ENCODE assay signal across 32 cellular contexts in the genomic region with DNA sequence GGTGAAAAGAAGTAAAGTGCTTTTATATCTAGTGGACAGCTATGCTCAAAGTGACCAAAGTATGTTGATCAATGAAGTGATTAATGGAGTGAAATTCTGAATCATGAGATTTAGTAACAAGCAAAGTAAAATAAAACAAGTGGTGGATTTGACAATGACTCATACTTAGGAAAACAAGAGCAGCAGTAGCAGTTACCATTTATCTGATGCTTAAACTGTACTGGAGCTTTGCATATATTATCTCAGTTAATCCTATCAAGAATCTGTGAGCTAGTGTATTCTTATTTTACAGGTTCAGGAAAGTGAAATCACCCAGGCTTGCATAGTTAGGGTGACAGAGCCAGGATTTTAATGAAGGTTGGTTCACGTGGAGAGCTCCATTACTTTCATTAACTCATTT. TPM values are rescaled to one million over a fixed set of nuclear protein-coding genes. Genes with fewer than 3 reads are reported as not detected.
DNase-seq lines count a peak whose midpoint lies in the region; ATAC-seq and TF ChIP-seq lines count a peak whose summit lies in the region.
"Had no signal": no experiment of that assay in that cellular context is flagged by ENCODE, and none has a peak within 500 bp of the region (broad histone marks: within the 10 kb centered on the region; RNA-seq: fewer than 3 reads in every experiment).

No MANE protein-coding gene starts in this region.

- H3K4me3 ChIP-seq in GM23248 = no peak overlapping the region
- no peak overlapping the region for H3K4me3 ChIP-seq in epithelial cell of esophagus (ENCODE audit: low read length)
- no peak overlapping the region for H3K4me3 ChIP-seq in ovary
- H3K4me3 ChIP-seq: GM12878, Peyer's patch, right lobe of liver had no signal

- H3K9me3 ChIP-seq in GM23248 (ENCODE audit: low read depth) (no peaks in the 10 kb centered on the region), ovary (no peaks in the 10 kb centered on the region)
- H3K9me3 ChIP-seq: Peyer's patch, right lobe of liver had no signal

- no peaks in the 10 kb centered on the region for H3K79me2 ChIP-seq in GM23248 (ENCODE audit: insufficient read depth)

- no peak for TF ChIP-seq POLR2A in ovary (IDR thresholded peaks at IDR 0.05)

- no peaks in the 10 kb centered on the region for H3K4me1 Mint-ChIP-seq in type B pancreatic cell (ENCODE audit: unreplicated experiment)
- H3K4me1 Mint-ChIP-seq: activated CD4-positive, alpha-beta T cell treated with anti-CD3 and anti-CD28 coated beads, Interleukin-2, amount 10 ng/mL, durations not matched to agents 7 days and 5 days; nephron progenitor cell; stimulated activated memory B cell treated with anti-CD40 and anti-IgM and Interleukin-4, amounts not matched to agents 10 μg/mL and 1 μg/mL and 100 μg/mL, for 72 hours had no signal

- H3K4me1 ChIP-seq in GM23248 (ENCODE audit: insufficient read depth) (no peaks in the 10 kb centered on the region), ovary (ENCODE audit: insufficient read depth) (no peaks in the 10 kb centered on the region)
- H3K4me1 ChIP-seq: Peyer's patch, right lobe of liver had no signal

- in situ Hi-C loops in GM23248 (cut with MboI) = no loop called here

- TF ChIP-seq CTCF in epithelial cell of esophagus (IDR thresholded peaks at IDR 0.05; ENCODE audit: insufficient read depth, low read depth, low read length, missing control alignments) = no peak
- no peak for TF ChIP-seq CTCF in type B pancreatic cell (conservative IDR thresholded peaks at IDR 0.05)
- TF ChIP-seq CTCF in ovary (IDR thresholded peaks at IDR 0.05) = no peak

- H3K27ac Mint-ChIP-seq in type B pancreatic cell = no peak overlapping the region
- H3K27ac Mint-ChIP-seq: activated CD4-positive, alpha-beta T cell treated with anti-CD3 and anti-CD28 coated beads, Interleukin-2, amount 10 ng/mL, durations not matched to agents 7 days and 5 days; nephron progenitor cell; stimulated activated memory B cell treated with anti-CD40 and anti-IgM and Interleukin-4, amounts not matched to agents 10 μg/mL and 1 μg/mL and 100 μg/mL, for 72 hours had no signal

- peak; percentile 14 for DNase-seq in GM23248
- peak; percentile 84 for DNase-seq in NCI-H82 treated with DMSO at 0.1 percent for 48 hours (lab: John Stamatoyannopoulos, UW; ENCODE audit: unreplicated experiment)
- DNase-seq in epithelial cell of esophagus (ENCODE audit: low read depth) = peak; percentile 17
- peak; percentile 88 for DNase-seq in renal cortical epithelial cell (ENCODE audit: low read depth)
- DNase-seq in type B pancreatic cell (ENCODE audit: extremely low spot score, unreplicated experiment) = no peak
- DNase-seq in HuH-7.5 (ENCODE audit: low spot score) = no peak
- no peak for DNase-seq in ovary
- DNase-seq: activated CD4-positive, alpha-beta T cell treated with anti-CD3 and anti-CD28 coated beads, Interleukin-2, amount 10 ng/mL, durations not matched to agents 7 days and 5 days; activated gamma-delta T cell treated with Interleukin-2 at 50 U/mL for 16 hours; activated T-cell treated with anti-CD3 and anti-CD28 coated beads, Interleukin-2, amount 50 U/mL, for 4 hours; C1 segment of cervical spinal cord; Calu3; foreskin fibroblast; head of caudate nucleus; KG1; NCI-H1417 treated with DMSO at 0.1 percent for 48 hours; NCI-H510A treated with DMSO at 0.1 percent for 48 hours; nephron progenitor cell; NK-92 treated with Interleukin-12 subunit alpha and Interleukin-12 subunit beta, amount 100 ng/mL, for 24 hours; Peyer's patch; posterior cingulate gyrus; right lobe of liver; stimulated activated CD4-positive, alpha-beta T cell treated with anti-CD3 and anti-CD28 coated beads, Interleukin-4, amount 100 ng/mL, for 24 hours; substantia nigra; T1000 had no signal

- peaks cover 9% of the 10 kb centered on the region for H3K9me3 Mint-ChIP-seq in type B pancreatic cell

- intact Hi-C loops in ovary (cut with DNase I) = no loop called here

- no peak overlapping the region for H3K27ac ChIP-seq in GM23248
- no peak overlapping the region for H3K27ac ChIP-seq in ovary
- H3K27ac ChIP-seq: Peyer's patch, right lobe of liver had no signal

- H2AFZ ChIP-seq in GM23248 = no peak overlapping the region

- H3F3A ChIP-seq in GM23248 (ENCODE audit: insufficient read depth) = no peaks in the 10 kb centered on the region

- H3K4me2 ChIP-seq in GM23248 (ENCODE audit: unreplicated experiment) = no peak overlapping the region

- no peak overlapping the region for H3K4me3 Mint-ChIP-seq in type B pancreatic cell
- H3K4me3 Mint-ChIP-seq: activated CD4-positive, alpha-beta T cell treated with anti-CD3 and anti-CD28 coated beads, Interleukin-2, amount 10 ng/mL, durations not matched to agents 7 days and 5 days; activated T-cell treated with anti-CD3 and anti-CD28 coated beads, Interleukin-2, amount 50 U/mL, for 4 hours; brain; nephron progenitor cell; stimulated activated memory B cell treated with anti-CD40 and anti-IgM and Interleukin-4, amounts not matched to agents 10 μg/mL and 1 μg/mL and 100 μg/mL, for 72 hours had no signal

- no peaks in the 10 kb centered on the region for H4K20me1 ChIP-seq in GM23248 (ENCODE audit: insufficient read depth)

- H3K27me3 ChIP-seq in GM23248 (replicated peaks; ENCODE audit: insufficient read depth) (no peaks in the 10 kb centered on the region), ovary (no peaks in the 10 kb centered on the region)
- H3K27me3 ChIP-seq: Peyer's patch, right lobe of liver had no signal

- TF ChIP-seq EP300 in ovary (IDR thresholded peaks at IDR 0.05) = no peak

- H3K36me3 Mint-ChIP-seq in type B pancreatic cell = no peaks in the 10 kb centered on the region
- H3K36me3 Mint-ChIP-seq: brain; stimulated activated memory B cell treated with anti-CD40 and anti-IgM and Interleukin-4, amounts not matched to agents 10 μg/mL and 1 μg/mL and 100 μg/mL, for 72 hours had no signal

- no peak overlapping the region for H3K9ac ChIP-seq in GM23248

- H3K27me3 Mint-ChIP-seq in type B pancreatic cell = no peaks in the 10 kb centered on the region
- H3K27me3 Mint-ChIP-seq: activated CD4-positive, alpha-beta T cell treated with anti-CD3 and anti-CD28 coated beads, Interleukin-2, amount 10 ng/mL, durations not matched to agents 7 days and 5 days; stimulated activated memory B cell treated with anti-CD40 and anti-IgM and Interleukin-4, amounts not matched to agents 10 μg/mL and 1 μg/mL and 100 μg/mL, for 72 hours had no signal

- no peaks in the 10 kb centered on the region for H3K36me3 ChIP-seq in GM23248 (ENCODE audit: low read depth)
- no peaks in the 10 kb centered on the region for H3K36me3 ChIP-seq in ovary
- H3K36me3 ChIP-seq: Peyer's patch, right lobe of liver had no signal

- ATAC-seq in HG02678 (IDR thresholded peaks at IDR 0.05; ENCODE audit: unreplicated experiment) = no peak
- ATAC-seq: activated T-cell treated with anti-CD3 and anti-CD28 coated beads, Interleukin-2, amount 50 U/mL, for 4 hours; GM12878; right lobe of liver; stimulated activated memory B cell treated with anti-CD40 and anti-IgM and Interleukin-4, amounts not matched to agents 10 μg/mL and 1 μg/mL and 100 μg/mL, for 72 hours had no signal

- 0 to 3% methylated on average over 1 of the region's 1 CpG for WGBS in GM23248 (ENCODE audit: low coverage in 1 of 2, low lambda C conversion rate in 2 of 2, missing lambda C conversion rate in 2 of 2), 2 experiments
- 43 to 71% (median 44%) methylated on average over 1 of the region's 1 CpG for WGBS in ovary, 3 donors

- H3K9me2 ChIP-seq in GM23248 (ENCODE audit: insufficient read depth) = no peaks in the 10 kb centered on the region

RNA-seq across cellular contexts. Expression of gene SPATA16, which starts 50.6 kb away (rescaled TPM):
- total RNA-seq in GM23248 (2014; rRNA removed; shearing (Covaris generic)) = not detected in 2 replicates
- not detected in 2 replicates for polyA plus RNA-seq in GM23248 (2016; fragmentation: Nextera tagmentation; extraction: Ambion mirVana)
- total RNA-seq in renal cortical epithelial cell = not detected in 2 replicates
- total RNA-seq in type B pancreatic cell (ENCODE audit: low replicate concordance) = not detected in 2 replicates
- total RNA-seq in ovary = not detected
- not detected for polyA plus RNA-seq in ovary
- total RNA-seq: activated CD4-positive, alpha-beta T cell treated with anti-CD3 and anti-CD28 coated beads, Interleukin-2, amount 10 ng/mL, durations not matched to agents 7 days and 5 days; activated T-cell treated with anti-CD3 and anti-CD28 coated beads, Interleukin-2, amount 50 U/mL, for 4 hours; Calu3; chondrocyte; GM12878; lung microvascular endothelial cell; Peyer's patch; right lobe of liver; urinary bladder had no signal
- polyA plus RNA-seq: urinary bladder had no signal

Comparison
In these comparisons a context has a peak if more than half of its experiments do, and no peak if none do; other contexts are left out.
1. DNase-seq: peak in GM23248 (single experiment), NCI-H82 treated with DMSO at 0.1 percent for 48 hours (single experiment), epithelial cell of esophagus (single experiment) and renal cortical epithelial cell (single experiment); none in type B pancreatic cell (single experiment), HuH-7.5 (single experiment) and ovary (0 of 5).